Comparison of ENCODE assay signal across 14 cellular contexts in genomic region chr3:158127250-158128219, GRCh38. TPM values are rescaled to one million over a fixed set of nuclear protein-coding genes. Genes with fewer than 3 reads are reported as not detected.
A peak's percentile ranks its signal among the peaks of the same experiment; 100 is the strongest.
DNase-seq lines count a peak whose midpoint lies in the region; FAIRE-seq and TF ChIP-seq lines count a peak whose summit lies in the region.
"Had no signal": no experiment of that assay in that cellular context is flagged by ENCODE, and none has a peak within 500 bp of the region (broad histone marks: within the 10 kb centered on the region; RNA-seq: fewer than 3 reads in every experiment).

No MANE protein-coding gene starts in this region.

- H2BK120ac ChIP-seq in H9 (ENCODE audit: low read depth, low read length, poor library complexity, severe bottlenecking), result no peak overlapping the region

- H3K27me3 Mint-ChIP-seq in H9 (ENCODE audit: low read depth) (no peaks in the 10 kb centered on the region), endothelial cell (ENCODE audit: unreplicated experiment) (no peaks in the 10 kb centered on the region)
- H3K27me3 Mint-ChIP-seq: CD8-positive, alpha-beta memory T cell had no signal

- H2AFZ ChIP-seq in H9 (ENCODE audit: low read length), result no peak overlapping the region

- WGBS in H9 (ENCODE audit: extremely low coverage, insufficient read length, low lambda C conversion rate), result no CpG with 5 or more reads among the region's 3 CpGs

- peaks cover 6 to 30% (median 28%) of the 10 kb centered on the region in 3 experiments for H3K36me3 Mint-ChIP-seq in H9 (ENCODE audit: insufficient read depth in 1 of 3, low read depth in 3 of 3)
- peaks cover 3% of the 10 kb centered on the region for H3K36me3 Mint-ChIP-seq in endothelial cell (ENCODE audit: low read depth, unreplicated experiment)

- TF ChIP-seq CTCF in H9 (conservative IDR thresholded peaks at IDR 0.05), result no peak
- TF ChIP-seq CTCF in endothelial cell (IDR thresholded peaks at IDR 0.05; ENCODE audit: unreplicated experiment), result no peak

- no peaks in the 10 kb centered on the region for H3K23me2 ChIP-seq in H9 (ENCODE audit: insufficient read length, low read depth, low read length, poor library complexity, severe bottlenecking)

- peaks cover 2% of the 10 kb centered on the region for H3K79me1 ChIP-seq in H9 (ENCODE audit: insufficient read depth, low read depth, low read length, poor library complexity, severe bottlenecking)

- H3K4me3 Mint-ChIP-seq in H9 (no peak overlapping the region), endothelial cell (ENCODE audit: unreplicated experiment) (no peak overlapping the region)
- H3K4me3 Mint-ChIP-seq: CD8-positive, alpha-beta memory T cell; mesothelial cell of epicardium had no signal

- no peak overlapping the region for H3K9ac ChIP-seq in H9 (ENCODE audit: extremely low read depth, insufficient read length, low read length)

- H3K18ac ChIP-seq in H9 (ENCODE audit: insufficient read length, low read depth, low read length), result no peak overlapping the region

- H3K9me3 Mint-ChIP-seq in H9 (no peaks in the 10 kb centered on the region), endothelial cell (ENCODE audit: unreplicated experiment) (no peaks in the 10 kb centered on the region)

- no peak overlapping the region for H2BK12ac ChIP-seq in H9 (ENCODE audit: insufficient read length, low read depth, low read length)

- no peak for FAIRE-seq in RCC 7860 (lab: Jason Lieb, UNC)
- FAIRE-seq: endometrium, TTC549 had no signal

- H4K5ac ChIP-seq in H9 (ENCODE audit: insufficient read length, low read depth, low read length), result peak overlapping the region; percentile 63

- H3K23ac ChIP-seq in H9 (ENCODE audit: insufficient read length, low read depth, low read length), result no peak overlapping the region

- H3K27me3 ChIP-seq in H9 (ENCODE audit: insufficient read depth, low read length), result no peaks in the 10 kb centered on the region

- H3K27ac ChIP-seq in H9 (ENCODE audit: insufficient read length, low read depth, low read length), result no peak overlapping the region

- no peaks in the 10 kb centered on the region for H3K79me2 ChIP-seq in H9 (ENCODE audit: insufficient read depth, low read length)

- H4K8ac ChIP-seq in H9 (replicated peaks; ENCODE audit: insufficient read length, low read depth, low read length), result no peak overlapping the region

- no peak overlapping the region for H4K91ac ChIP-seq in H9 (ENCODE audit: insufficient read length, low read depth, low read length)

- no peak overlapping the region for H3T11ph ChIP-seq in H9 (ENCODE audit: low read length)

- H2AK5ac ChIP-seq in H9 (ENCODE audit: insufficient read length, low read length), result no peak overlapping the region

- no peaks in the 10 kb centered on the region for H4K20me1 ChIP-seq in H9 (ENCODE audit: control insufficient read depth, insufficient read depth, insufficient read length)

- peaks cover 8 to 16% of the 10 kb centered on the region in 2 experiments; a peak in 3 of 4 replicates for H3K4me1 Mint-ChIP-seq in H9
- no peaks in the 10 kb centered on the region for H3K4me1 Mint-ChIP-seq in endothelial cell (ENCODE audit: unreplicated experiment)
- H3K4me1 Mint-ChIP-seq: mesothelial cell of epicardium had no signal

- no peaks in the 10 kb centered on the region for H3K9me3 ChIP-seq in H9 (ENCODE audit: control insufficient read depth, low read depth, low read length)

- peaks cover 2% of the 10 kb centered on the region; the same call in 1 of the 2 replicates for H3K4me1 ChIP-seq in H9 (ENCODE audit: insufficient read depth, low read length)

- H2BK15ac ChIP-seq in H9 (ENCODE audit: low read depth, low read length), result no peak overlapping the region

- H2BK20ac ChIP-seq in H9 (ENCODE audit: low read depth, low read length, poor library complexity, severe bottlenecking), result no peak overlapping the region

- no peak overlapping the region for H3K4me2 ChIP-seq in H9 (ENCODE audit: insufficient read depth, insufficient read length, low read length)

- DNase-seq in DMS53 (lab: John Stamatoyannopoulos, UW), result peak; percentile 70
- no peak for DNase-seq in H9
- DNase-seq in RCC 7860 (ENCODE audit: low spot score), result peak; percentile 51
- peak; percentile 38 for DNase-seq in fibroblast of gingiva (ENCODE audit: low read depth)
- DNase-seq in DMS79 (lab: John Stamatoyannopoulos, UW), result no peak
- DNase-seq in stimulated activated CD8-positive, alpha-beta memory T cell treated with anti-CD3 and anti-CD28 coated beads, Interleukin-4, amount 100 ng/mL, for 48 hours, result no peak
- DNase-seq in endothelial cell (ENCODE audit: low spot score), result no peak
- DNase-seq in activated CD4-positive, alpha-beta T cell treated with anti-CD3 and anti-CD28 coated beads, Interleukin-2, amount 50 U/mL, for 1 hour, result no peak
- DNase-seq: anterior cingulate cortex; CD8-positive, alpha-beta memory T cell; NCI-H187 had no signal

- no peak overlapping the region for H3K56ac ChIP-seq in H9 (ENCODE audit: insufficient read length, low read depth, low read length)

- peak overlapping the region in 2 of 3 experiments; percentile 62 to 84; a peak in 4 of 7 replicates for H3K27ac Mint-ChIP-seq in H9
- no peak overlapping the region for H3K27ac Mint-ChIP-seq in endothelial cell (ENCODE audit: unreplicated experiment)
- H3K27ac Mint-ChIP-seq: mesothelial cell of epicardium had no signal

- no peak overlapping the region for H2BK5ac ChIP-seq in H9 (ENCODE audit: insufficient read length, low read length)

- no peak overlapping the region for H3K4ac ChIP-seq in H9 (ENCODE audit: low read depth, low read length)

- H3K14ac ChIP-seq in H9 (ENCODE audit: insufficient read depth, low read length), result no peak overlapping the region

RNA-seq across cellular contexts. Expression of gene RSRC1, which starts 17.6 kb away (rescaled TPM):
- total RNA-seq in H9 (2021) (34.1 and 37.9 TPM in 2 replicates), endothelial cell (ENCODE audit: unreplicated experiment) (24.7 TPM)

RNA-seq across cellular contexts. Expression of gene SHOX2, which starts 21.3 kb away (rescaled TPM):
- total RNA-seq in H9 (2021), result not detected in 2 replicates
- 0.54 TPM for total RNA-seq in endothelial cell (ENCODE audit: unreplicated experiment)
- total RNA-seq: CD8-positive, alpha-beta memory T cell had no signal

Comparison
In these comparisons a context has a peak if more than half of its experiments do, and no peak if none do; other contexts are left out.
1. DNase-seq: peak in DMS53 (single experiment), RCC 7860 (single experiment) and fibroblast of gingiva (single experiment); none in H9 (single experiment), DMS79 (single experiment), stimulated activated CD8-positive, alpha-beta memory T cell treated with anti-CD3 and anti-CD28 coated beads, Interleukin-4, amount 100 ng/mL, for 48 hours (single experiment), endothelial cell (single experiment) and activated CD4-positive, alpha-beta T cell treated with anti-CD3 and anti-CD28 coated beads, Interleukin-2, amount 50 U/mL, for 1 hour (single experiment).